Comparison of ENCODE assay signal across 8 cellular contexts in the genomic region with DNA sequence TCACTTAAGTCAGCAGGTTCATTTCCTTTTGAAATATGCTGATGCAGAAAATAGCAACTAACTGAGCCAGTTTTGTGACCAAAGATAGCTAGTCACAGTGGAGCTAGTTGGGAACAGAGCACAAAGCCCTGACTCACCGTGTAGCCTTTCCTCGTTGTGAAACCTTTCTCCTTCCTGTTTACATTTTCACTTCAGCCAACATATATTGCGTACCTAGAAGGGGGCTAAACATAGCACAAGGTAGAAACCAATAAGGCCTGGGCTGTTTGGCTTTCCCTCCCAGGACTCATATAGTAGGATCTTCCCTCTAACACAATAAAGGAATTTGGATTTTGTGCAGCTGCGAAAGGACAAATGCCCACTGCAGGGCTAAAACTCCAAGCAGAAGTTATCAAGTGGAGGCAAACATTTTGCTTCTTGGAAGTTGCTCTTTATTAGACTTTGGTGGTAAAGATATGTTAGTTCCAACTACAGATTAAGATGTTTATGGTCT. TPM values are rescaled to one million over a fixed set of nuclear protein-coding genes. Genes with fewer than 3 reads are reported as not detected.
DNase-seq lines count a peak whose midpoint lies in the region; ATAC-seq and TF ChIP-seq lines count a peak whose summit lies in the region.

No MANE protein-coding gene starts in this region.

- peak; percentile 16 for DNase-seq in AG09319 (ENCODE audit: extremely low read depth, low read depth)
- peak; percentile 35 for DNase-seq in NCI-H774 (lab: John Stamatoyannopoulos, UW)
- peak; percentile 72 for DNase-seq in dermis blood vessel endothelial cell
- no peak for DNase-seq in neural progenitor cell (ENCODE audit: low spot score)
- no peak for DNase-seq in stimulated activated CD4-positive, alpha-beta T cell treated with anti-CD3 and anti-CD28 coated beads, Interleukin-4, amount 100 ng/mL, for 4 hours
- DNase-seq in SJCRH30 = no peak

- TF ChIP-seq CTCF in AG09319 (IDR thresholded peaks at IDR 0.05; ENCODE audit: low read depth, low read length) = no peak
- TF ChIP-seq CTCF in neural progenitor cell (IDR thresholded peaks at IDR 0.05) = no peak

- H3K4me3 ChIP-seq in neural progenitor cell (no peak overlapping the region), SJCRH30 (no peak overlapping the region)

- H3F3A ChIP-seq in neural progenitor cell (ENCODE audit: low read depth) = peaks cover 18% of the 10 kb centered on the region

- peaks cover 2% of the 10 kb centered on the region for H3K27me3 Mint-ChIP-seq in neural progenitor cell (ENCODE audit: insufficient read depth, low read depth)

- H3K4me3 Mint-ChIP-seq in neural progenitor cell = no peak overlapping the region

- H2AFZ ChIP-seq in neural progenitor cell (replicated peaks) = peak overlapping the region; percentile 73

- H3K9me3 Mint-ChIP-seq in neural progenitor cell = peaks cover 6% of the 10 kb centered on the region

- H3K4me1 Mint-ChIP-seq in neural progenitor cell = peaks cover 19% of the 10 kb centered on the region

- H3K9ac ChIP-seq in neural progenitor cell = no peak overlapping the region

- no peaks in the 10 kb centered on the region for H4K20me1 ChIP-seq in neural progenitor cell (ENCODE audit: low read depth)

- no peaks in the 10 kb centered on the region for H3K9me3 ChIP-seq in neural progenitor cell (ENCODE audit: low read depth)
- no peaks in the 10 kb centered on the region for H3K9me3 ChIP-seq in SJCRH30 (replicated peaks)

- H3K4me1 ChIP-seq in neural progenitor cell (peaks cover 17% of the 10 kb centered on the region), SJCRH30 (peaks cover 7% of the 10 kb centered on the region; the same call in 1 of the 2 replicates)

- no peak overlapping the region for H3K4me2 ChIP-seq in neural progenitor cell

- ATAC-seq in GM18517 (IDR thresholded peaks at IDR 0.05; ENCODE audit: unreplicated experiment) (peak; percentile 99), HG02885 (IDR thresholded peaks at IDR 0.05; ENCODE audit: poor library complexity, unreplicated experiment) (peak; percentile 100)

- peak overlapping the region; percentile 89 for H3K27ac Mint-ChIP-seq in neural progenitor cell

- H3K36me3 Mint-ChIP-seq in neural progenitor cell = no peaks in the 10 kb centered on the region

- H3K27me3 ChIP-seq in neural progenitor cell = no peaks in the 10 kb centered on the region
- H3K27me3 ChIP-seq in SJCRH30 = no peaks in the 10 kb centered on the region

- no peaks in the 10 kb centered on the region for H3K79me2 ChIP-seq in neural progenitor cell (ENCODE audit: low read depth)

- no peak overlapping the region for H3K27ac ChIP-seq in neural progenitor cell
- H3K27ac ChIP-seq in SJCRH30 = no peak overlapping the region

- H3K36me3 ChIP-seq in neural progenitor cell (no peaks in the 10 kb centered on the region), SJCRH30 (no peaks in the 10 kb centered on the region)

RNA-seq across cellular contexts. Expression of a gene that starts 24.5 kb away (rescaled TPM):
- total RNA-seq in dermis blood vessel endothelial cell (36.9 and 43.3 TPM in 2 replicates), neural progenitor cell (ENCODE audit: low replicate concordance) (32.1 and 35.5 TPM in 2 replicates)
- total RNA-seq in SJCRH30 (2014; rRNA removed; shearing (Covaris generic)) = 15.3 and 16.7 TPM in 2 replicates

Comparison
In these comparisons a context has a peak if more than half of its experiments do, and no peak if none do; other contexts are left out.
1. DNase-seq: peak in AG09319 (single experiment), NCI-H774 (single experiment) and dermis blood vessel endothelial cell (single experiment); none in neural progenitor cell (single experiment), stimulated activated CD4-positive, alpha-beta T cell treated with anti-CD3 and anti-CD28 coated beads, Interleukin-4, amount 100 ng/mL, for 4 hours (0 of 2) and SJCRH30 (0 of 2).